Comparison of ENCODE assay signal across 16 cellular contexts in the genomic region with DNA sequence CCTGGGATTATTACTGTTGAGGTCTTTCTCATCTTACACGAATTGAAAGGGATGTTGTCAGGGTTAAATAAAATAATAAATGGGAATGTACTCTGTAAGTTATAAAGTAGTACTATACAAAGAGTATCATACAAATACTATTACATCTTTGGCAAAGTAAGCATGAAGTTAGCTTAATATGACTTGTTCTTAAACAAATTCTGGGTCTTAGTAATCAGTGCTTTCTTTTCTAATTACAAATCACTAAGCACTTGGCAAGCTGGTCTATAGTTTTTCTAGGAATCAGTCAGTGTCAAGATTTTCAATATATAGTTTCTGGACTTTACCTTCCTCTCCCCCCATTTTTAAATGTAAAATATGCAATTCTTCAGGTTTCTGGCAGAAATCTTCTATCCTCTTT. TPM values are rescaled to one million over a fixed set of nuclear protein-coding genes. Genes with fewer than 3 reads are reported as not detected.
DNase-seq lines count a peak whose midpoint lies in the region; ATAC-seq, FAIRE-seq and TF ChIP-seq lines count a peak whose summit lies in the region.
"Had no signal": no experiment of that assay in that cellular context is flagged by ENCODE, and none has a peak within 500 bp of the region (broad histone marks: within the 10 kb centered on the region; RNA-seq: fewer than 3 reads in every experiment).

No MANE protein-coding gene starts in this region.

- TF ChIP-seq EP300 in GM12878 (IDR thresholded peaks at IDR 0.05; ENCODE audit: borderline replicate concordance in 1 of 2, control insufficient read depth in 1 of 2, low read depth in 2 of 2, low read length in 2 of 2) = no peak

- no peak overlapping the region for H3K4me3 ChIP-seq in HL-60 (replicated peaks; ENCODE audit: insufficient read depth, low read length)
- no peak overlapping the region for H3K4me3 ChIP-seq in GM12878

- H3K27ac Mint-ChIP-seq in activated CD8-positive, alpha-beta memory T cell treated with anti-CD3 and anti-CD28 coated beads, Interleukin-2, amount 10 ng/mL, durations not matched to agents 7 days and 5 days = no peak overlapping the region
- H3K27ac Mint-ChIP-seq: B cell; CD14-positive monocyte; CD8-positive, alpha-beta T cell; HFFc6 had no signal

- peak overlapping the region; percentile 98 for H3K27ac ChIP-seq in HL-60 (replicated peaks)
- H3K27ac ChIP-seq in GM12878 (ENCODE audit: control insufficient read depth, insufficient read depth) = no peak overlapping the region; the same call in 1 of the 2 replicates

- no peak overlapping the region for H3K4me3 Mint-ChIP-seq in activated CD8-positive, alpha-beta memory T cell treated with anti-CD3 and anti-CD28 coated beads, Interleukin-2, amount 10 ng/mL, durations not matched to agents 7 days and 5 days
- H3K4me3 Mint-ChIP-seq: B cell; CD14-positive monocyte; CD8-positive, alpha-beta T cell; HFFc6 had no signal

- H3K9me3 Mint-ChIP-seq in activated CD8-positive, alpha-beta memory T cell treated with anti-CD3 and anti-CD28 coated beads, Interleukin-2, amount 10 ng/mL, durations not matched to agents 7 days and 5 days (ENCODE audit: low read depth) = peaks cover 2% of the 10 kb centered on the region
- H3K9me3 Mint-ChIP-seq: CD14-positive monocyte, HFFc6 had no signal

- TF ChIP-seq CTCF in D721Med (IDR thresholded peaks at IDR 0.05; ENCODE audit: insufficient read depth, missing control alignments) (no peak), HL-60 (IDR thresholded peaks at IDR 0.05; ENCODE audit: insufficient read depth, low read length) (no peak), GM12878 (IDR thresholded peaks at IDR 0.05 in 2 of 3, conservative IDR thresholded peaks at IDR 0.05 in 1 of 3; ENCODE audit: control insufficient read depth in 2 of 3, extremely low read depth in 1 of 3, insufficient read depth in 1 of 3, low read depth in 3 of 3, low read length in 3 of 3) (no peak)

- no peaks in the 10 kb centered on the region for H3K27me3 Mint-ChIP-seq in activated CD8-positive, alpha-beta memory T cell treated with anti-CD3 and anti-CD28 coated beads, Interleukin-2, amount 10 ng/mL, durations not matched to agents 7 days and 5 days
- H3K27me3 Mint-ChIP-seq: B cell had no signal

- H2AFZ ChIP-seq in GM12878 (ENCODE audit: control insufficient read depth, low read depth, low read length) = no peak overlapping the region

- no peak for DNase-seq in activated CD8-positive, alpha-beta memory T cell treated with anti-CD3 and anti-CD28 coated beads, Interleukin-2, amount 10 ng/mL, durations not matched to agents 7 days and 5 days
- no peak for DNase-seq in activated CD8-positive, alpha-beta memory T cell treated with anti-CD3 and anti-CD28 coated beads for 24 hours
- DNase-seq in D721Med (ENCODE audit: insufficient read length, low spot score) = no peak
- no peak for DNase-seq in HL-60 (ENCODE audit: low read depth in 1 of 2, low spot score in 1 of 2)
- no peak for DNase-seq in GM12878 (ENCODE audit: low read depth, low spot score)
- DNase-seq: CD8-positive, alpha-beta T cell; COR-L47; DND-41; GDM1; HCEC 1CT; HFFc6 had no signal

- SMC1A ChIA-PET in GM12878 (lab: Charles Lee; ENCODE audit: uncharacterized antibody, unreplicated experiment) = interaction anchor here (0.5 to 1.9 kb wide), 7 partner anchors 9 to 112 kb away, joined by 3 to 6 read pairs (median 4); no protein-coding TSS in a partner anchor

- ATAC-seq in activated CD8-positive, alpha-beta memory T cell treated with anti-CD3 and anti-CD28 coated beads, Interleukin-2, amount 10 ng/mL, durations not matched to agents 7 days and 5 days = peak; percentile 35
- ATAC-seq in GM12878 = peak; percentile 26
- ATAC-seq in GM18873 (IDR thresholded peaks at IDR 0.05; ENCODE audit: low FRiP score, unreplicated experiment) = no peak
- no peak for ATAC-seq in SK-N-SH treated with all-trans-retinoic acid at 6 μM for 48 hours
- ATAC-seq: CD8-positive, alpha-beta T cell had no signal

- no peak for TF ChIP-seq POLR2A in GM12878 (IDR thresholded peaks at IDR 0.05; ENCODE audit: low read depth, low read length)

- TF ChIP-seq RAD21 in GM12878 (IDR thresholded peaks at IDR 0.05; ENCODE audit: insufficient read depth, low read depth, low read length) = no peak

- FAIRE-seq in D721Med (lab: Jason Lieb, UNC) (peak; percentile 95), GM12878 (lab: Jason Lieb, UNC) (no peak)
- FAIRE-seq: A204.1 had no signal

- no peaks in the 10 kb centered on the region for H3K9me3 ChIP-seq in GM12878 (replicated peaks; ENCODE audit: control insufficient read depth, insufficient read depth, low read length)

- WGBS in GM12878 (ENCODE audit: insufficient coverage, insufficient replicate concordance, low lambda C conversion rate, missing lambda C conversion rate) = 9% methylated on average over 1 of the region's 1 CpG

- POLR2A ChIA-PET in GM12878 (lab: Charles Lee) = interaction anchor here (0.9 to 1.2 kb wide), 4 partner anchors 9 to 28 kb away, joined by 3 read pairs; no protein-coding TSS in a partner anchor

- no peak overlapping the region for H3K9ac ChIP-seq in GM12878 (ENCODE audit: control insufficient read depth, insufficient read depth, low read length)

- intact Hi-C loops in GM12878 (cut with micrococcal nuclease; ENCODE audit: unreplicated experiment) = loop anchor here (10.0 kb wide), 1 partner anchor 285 kb away; a partner anchor contains a TSS

- H3K4me1 Mint-ChIP-seq in activated CD8-positive, alpha-beta memory T cell treated with anti-CD3 and anti-CD28 coated beads, Interleukin-2, amount 10 ng/mL, durations not matched to agents 7 days and 5 days = peaks cover 57% of the 10 kb centered on the region

- peaks cover 23% of the 10 kb centered on the region for H3K36me3 Mint-ChIP-seq in activated CD8-positive, alpha-beta memory T cell treated with anti-CD3 and anti-CD28 coated beads, Interleukin-2, amount 10 ng/mL, durations not matched to agents 7 days and 5 days
- H3K36me3 Mint-ChIP-seq: CD8-positive, alpha-beta T cell had no signal

- peaks cover 5% of the 10 kb centered on the region; the same call in 1 of the 2 replicates for H3K4me1 ChIP-seq in GM12878 (ENCODE audit: control insufficient read depth, insufficient read depth, low read length)

- H3K27me3 ChIP-seq in HL-60 (ENCODE audit: insufficient read depth, poor library complexity, severe bottlenecking) (no peaks in the 10 kb centered on the region), GM12878 (replicated peaks in 1 of 2; ENCODE audit: control insufficient read depth in 2 of 2, insufficient read depth in 2 of 2, low read length in 1 of 2) (no peaks in the 10 kb centered on the region)

- no peak overlapping the region for H3K4me2 ChIP-seq in GM12878 (ENCODE audit: control insufficient read depth, insufficient read depth)

- CTCF ChIA-PET in activated CD8-positive, alpha-beta memory T cell treated with anti-CD3 and anti-CD28 coated beads, Interleukin-2, amount 10 ng/mL, durations not matched to agents 7 days and 5 days (lab: Charles Lee) = interaction anchor here (1.1 to 1.5 kb wide), 5 partner anchors 13 to 112 kb away, joined by 3 to 4 read pairs (median 3); no protein-coding TSS in a partner anchor
- CTCF ChIA-PET in GM12878 (lab: Yijun Ruan, JAX) = interaction anchor here (0.6 to 3.0 kb wide), 6 partner anchors 10 to 112 kb away, joined by 3 to 13 read pairs (median 3); no protein-coding TSS in a partner anchor

- H3K36me3 ChIP-seq in GM12878 (ENCODE audit: control insufficient read depth in 2 of 2, insufficient read depth in 2 of 2, low read length in 1 of 2) = no peaks in the 10 kb centered on the region

- H3K79me2 ChIP-seq in GM12878 (ENCODE audit: control insufficient read depth, insufficient read depth, low read length) = peaks cover 9% of the 10 kb centered on the region

- no peaks in the 10 kb centered on the region for H4K20me1 ChIP-seq in GM12878 (ENCODE audit: control insufficient read depth, insufficient read depth)

- RAD21 ChIA-PET in GM12878 (lab: Charles Lee; ENCODE audit: unreplicated experiment) = interaction anchor here (0.6 to 2.2 kb wide), 5 partner anchors 11 to 112 kb away, joined by 3 to 7 read pairs (median 5); no protein-coding TSS in a partner anchor

- in situ Hi-C loops in GM12878 (cut with MboI) = no loop called here

- no TSS peak for BruUV-seq in GM12878 (replicated peaks; lab: Mats Ljungman, UMichigan)

TF ChIP-seq in SK-N-SH treated with all-trans-retinoic acid at 6 μM for 48 hours, 23 proteins besides CTCF, POLR2A, EP300 and RAD21 (continues in another document):
- no peak for TF ChIP-seq ZNF565 (CRISPR knock-in tag; conservative IDR thresholded peaks at IDR 0.05; ENCODE audit: low read depth)
- no peak for TF ChIP-seq ARNTL (CRISPR knock-in tag; IDR thresholded peaks at IDR 0.05; ENCODE audit: borderline replicate concordance, low read depth)
- no peak for TF ChIP-seq ZFP30 (CRISPR knock-in tag; IDR thresholded peaks at IDR 0.05)
- no peak for TF ChIP-seq SNAI2 (CRISPR knock-in tag; IDR thresholded peaks at IDR 0.05)
- TF ChIP-seq ZNF8 (CRISPR knock-in tag; IDR thresholded peaks at IDR 0.05) = no peak
- no peak for TF ChIP-seq RARB (CRISPR knock-in tag; IDR thresholded peaks at IDR 0.05)
- no peak for TF ChIP-seq TCF4 (CRISPR knock-in tag; IDR thresholded peaks at IDR 0.05; ENCODE audit: borderline replicate concordance)
- TF ChIP-seq CSDC2 (CRISPR knock-in tag; IDR thresholded peaks at IDR 0.05) = no peak
- TF ChIP-seq ESRRG (CRISPR knock-in tag; IDR thresholded peaks at IDR 0.05) = no peak

RNA-seq across cellular contexts. Expression of a gene that starts 6.9 kb away (rescaled TPM):
- total RNA-seq in activated CD8-positive, alpha-beta memory T cell treated with anti-CD3 and anti-CD28 coated beads, Interleukin-2, amount 10 ng/mL, durations not matched to agents 7 days and 5 days = 100 to 1,000 TPM in 1 of 2 experiments, 10 to 100 TPM in 1; 64.9 to 131 TPM
- total RNA-seq in GM12878 (2013; cell fraction: nucleolus; rRNA removed) = 162 and 169 TPM in 2 replicates
- total RNA-seq in GM12878 (2014; rRNA removed) (8.8 and 9.7 TPM in 2 replicates), GM12878 (2014; rRNA removed; fragmentation: Illumina TruSeq; extraction: Trizol) (6.5 and 7.9 TPM in 2 replicates), GM12878 (2021) (6.5 and 9.7 TPM in 2 replicates)
- 2.3 TPM for polyA plus RNA-seq in GM12878 (2011; ENCODE audit: low read depth)
- polyA plus RNA-seq in GM12878 (2011; rRNA removed) (28.1 and 34.2 TPM in 2 replicates), GM12878 (2014; fragmentation: Illumina TruSeq; extraction: Trizol) (6.1 and 12.4 TPM in 2 replicates), GM12878 (2014; fragmentation: Nextera tagmentation; extraction: Ambion mirVana) (1 to 10 TPM; 3.7 to 5.2 TPM), GM12878 (2014; rRNA removed) (4.1 and 4.8 TPM in 2 replicates), GM12878 (2016; fragmentation: Nextera tagmentation; extraction: Ambion mirVana) (1 to 10 TPM; 3.3 to 3.9 TPM)
- polyA plus RNA-seq in GM12878 (2011; cell fraction: cytosol; rRNA removed) = 14.0 and 15.9 TPM in 2 replicates
- polyA plus RNA-seq in GM12878 (2011; cell fraction: nucleus; rRNA removed) = 30.5 and 30.7 TPM in 2 replicates
- polyA plus RNA-seq in GM12878 (2012) = 4.2 and 4.3 TPM in 2 replicates
- polyA minus RNA-seq in GM12878 (2011; rRNA and poly(A)+ RNA removed) = 91.2 and 123 TPM in 2 replicates
- polyA minus RNA-seq in GM12878 (2011; cell fraction: cytosol; rRNA and poly(A)+ RNA removed) = 13.1 and 15.3 TPM in 2 replicates
- 94.7 and 122 TPM in 2 replicates for polyA minus RNA-seq in GM12878 (2011; cell fraction: nucleus; rRNA and poly(A)+ RNA removed)

Comparison
In these comparisons a context has a peak if more than half of its experiments do, and no peak if none do; other contexts are left out.
1. ATAC-seq: peak in activated CD8-positive, alpha-beta memory T cell treated with anti-CD3 and anti-CD28 coated beads, Interleukin-2, amount 10 ng/mL, durations not matched to agents 7 days and 5 days (single experiment) and GM12878 (single experiment); none in GM18873 (single experiment) and SK-N-SH treated with all-trans-retinoic acid at 6 μM for 48 hours (single experiment).